In genomic region chr6:165830761-165831160, GRCh38 we compare ENCODE assay signal across 1 cellular context.
TF ChIP-seq lines count a peak whose summit lies in the region.

No MANE protein-coding gene starts in this region.

TF ChIP-seq in GM23338, 12 proteins besides CTCF, POLR2A, EP300 and RAD21 (continued from another document):
- TF ChIP-seq REST (IDR thresholded peaks at IDR 0.05; ENCODE audit: unreplicated experiment) (no peak), ZNF114 (CRISPR knock-in tag; IDR thresholded peaks at IDR 0.05) (no peak), STAT1 (IDR thresholded peaks at IDR 0.05; ENCODE audit: unreplicated experiment) (no peak)
